In genomic region chr5:23029296-23029695, GRCh38 we compare ENCODE assay signal across 23 cellular contexts.
"Had no signal": no experiment of that assay in that cellular context is flagged by ENCODE, and none has a peak within 500 bp of the region (broad histone marks: within the 10 kb centered on the region; RNA-seq: fewer than 3 reads in every experiment).

No MANE protein-coding gene starts in this region.

- H3K4me3 ChIP-seq: colonic mucosa, esophagus squamous epithelium, gastrocnemius medialis, heart right ventricle, lower lobe of right lung, mucosa of descending colon had no signal

- H3K27me3 ChIP-seq: colonic mucosa, esophagus squamous epithelium, gastrocnemius medialis, heart right ventricle had no signal

- H3K27ac ChIP-seq: colonic mucosa, epithelial cell of prostate, esophagus squamous epithelium, gastrocnemius medialis, lower lobe of right lung had no signal

- ATAC-seq: effector memory CD8-positive, alpha-beta T cell; esophagus mucosa; gastrocnemius medialis; left colon; left lobe of liver; lower lobe of right lung; mucosa of descending colon had no signal

- DNase-seq: colonic mucosa; cortex of kidney; effector CD8-positive, alpha-beta T cell; effector memory CD8-positive, alpha-beta T cell; endodermal cell; erythroblast; esophagus squamous epithelium; foreskin fibroblast; foreskin melanocyte; gastrocnemius medialis; glutamatergic neuron; head of caudate nucleus; heart right ventricle; hippocampal formation; left colon; left ventricle myocardium superior; lower lobe of right lung; mammary epithelial cell; mucosa of descending colon; naive B cell had no signal

- H3K4me1 ChIP-seq: colonic mucosa, esophagus squamous epithelium, gastrocnemius medialis, lower lobe of right lung had no signal

- H3K36me3 ChIP-seq: colonic mucosa, esophagus squamous epithelium, gastrocnemius medialis, heart right ventricle, lower lobe of right lung had no signal

- H3K9me3 ChIP-seq: colonic mucosa, esophagus squamous epithelium, gastrocnemius medialis, heart right ventricle, lower lobe of right lung, mucosa of descending colon had no signal
